Comparison of ENCODE assay signal across 16 cellular contexts in genomic region chr12:122886161-122886560, GRCh38. TPM values are rescaled to one million over a fixed set of nuclear protein-coding genes. Genes with fewer than 3 reads are reported as not detected.
DNase-seq lines count a peak whose midpoint lies in the region; TF ChIP-seq lines count a peak whose summit lies in the region.
"Had no signal": no experiment of that assay in that cellular context is flagged by ENCODE, and none has a peak within 500 bp of the region (broad histone marks: within the 10 kb centered on the region; RNA-seq: fewer than 3 reads in every experiment).

No MANE protein-coding gene starts in this region.

- DNase-seq in MM.1S (no peak), mammary epithelial cell (no peak), prostate gland (ENCODE audit: low spot score) (no peak), GM10248 (ENCODE audit: extremely low spot score) (no peak), brain microvascular endothelial cell (no peak), hepatic stellate cell (ENCODE audit: low spot score) (no peak), NCI-H526 (lab: John Stamatoyannopoulos, UW) (no peak)
- DNase-seq: activated CD4-positive, alpha-beta memory T cell treated with anti-CD3 and anti-CD28 coated beads, Interleukin-2, amount 10 ng/mL, durations not matched to agents 7 days and 5 days; activated T-cell treated with anti-CD3 and anti-CD28 coated beads, Interleukin-2, amount 50 U/mL, for 72 hours; central memory CD4-positive, alpha-beta T cell; GDM1; hypothalamus; NCI-H2081 treated with DMSO at 0.1 percent for 48 hours; NCI-H69; ovary had no signal

- intact Hi-C loops in mammary epithelial cell (cut with micrococcal nuclease) = loop anchor here (2.0 kb wide), 1 partner anchor 13 kb away; no protein-coding TSS in a partner anchor
- intact Hi-C loops in prostate gland (cut with DNase I) = no loop called here

- H3K9me3 ChIP-seq in BLaER1 (no peaks in the 10 kb centered on the region), MM.1S (replicated peaks; ENCODE audit: insufficient read depth, low read length) (no peaks in the 10 kb centered on the region), mammary epithelial cell (replicated peaks; ENCODE audit: insufficient read depth, low read length) (no peaks in the 10 kb centered on the region), prostate gland (no peaks in the 10 kb centered on the region)
- H3K9me3 ChIP-seq: ovary had no signal

- peaks cover 94% of the 10 kb centered on the region for H3K79me2 ChIP-seq in MM.1S (ENCODE audit: low read length)
- peaks cover 89% of the 10 kb centered on the region for H3K79me2 ChIP-seq in mammary epithelial cell (ENCODE audit: insufficient read depth, low read length)

- H3K9ac ChIP-seq in BLaER1 (peak overlapping the region; percentile 41; the same call in 1 of the 2 replicates), MM.1S (ENCODE audit: low read length) (no peak overlapping the region), mammary epithelial cell (ENCODE audit: insufficient read depth, low read length) (peak overlapping the region; percentile 97)

- H3K27ac ChIP-seq in BLaER1 (peak overlapping the region; percentile 71), MM.1S (ENCODE audit: low read length) (peak overlapping the region; percentile 98; the same call in 1 of the 2 replicates), mammary epithelial cell (ENCODE audit: insufficient read depth, low read depth, low read length) (peak overlapping the region; percentile 99), prostate gland (peak overlapping the region; percentile 88 to 92), brain microvascular endothelial cell (no peak overlapping the region)
- H3K27ac ChIP-seq: ovary had no signal

- H3K27me3 ChIP-seq in BLaER1 (no peaks in the 10 kb centered on the region), MM.1S (replicated peaks; ENCODE audit: insufficient read depth, low read length) (no peaks in the 10 kb centered on the region), mammary epithelial cell (ENCODE audit: insufficient read depth, low read length) (no peaks in the 10 kb centered on the region), prostate gland (replicated peaks; ENCODE audit: insufficient read depth) (no peaks in the 10 kb centered on the region), brain microvascular endothelial cell (replicated peaks) (no peaks in the 10 kb centered on the region)
- H3K27me3 ChIP-seq: ovary had no signal

- peaks cover 82% of the 10 kb centered on the region for H4K20me1 ChIP-seq in BLaER1
- no peaks in the 10 kb centered on the region; the same call in 1 of the 2 replicates for H4K20me1 ChIP-seq in MM.1S (ENCODE audit: insufficient read depth, low read length)
- no peaks in the 10 kb centered on the region for H4K20me1 ChIP-seq in mammary epithelial cell (ENCODE audit: insufficient read depth, low read length)

- no TSS peak for BruUV-seq in mammary epithelial cell (replicated peaks; lab: Mats Ljungman, UMichigan)

- H3F3A ChIP-seq in MM.1S (ENCODE audit: insufficient read depth, low read length) = peaks cover 48% of the 10 kb centered on the region

- dilution Hi-C loops in mammary epithelial cell (cut with HindIII; ENCODE audit: low sequenced_read_pairs) = no loop called here

- TF ChIP-seq POLR2A in prostate gland (IDR thresholded peaks at IDR 0.05) = no peak

- TF ChIP-seq CTCF in MM.1S (IDR thresholded peaks at IDR 0.05; ENCODE audit: low read length) = no peak
- TF ChIP-seq CTCF in mammary epithelial cell (conservative IDR thresholded peaks at IDR 0.05 in 1 of 2, IDR thresholded peaks at IDR 0.05 in 1 of 2; ENCODE audit: extremely low read depth in 1 of 2, insufficient read depth in 1 of 2, low read depth in 1 of 2, low read length in 2 of 2) = no peak
- TF ChIP-seq CTCF in prostate gland (IDR thresholded peaks at IDR 0.05) = no peak
- no peak for TF ChIP-seq CTCF in GM10248 (IDR thresholded peaks at IDR 0.05; ENCODE audit: control extremely low read depth, extremely low read depth, low read depth, missing control alignments)
- TF ChIP-seq CTCF in brain microvascular endothelial cell (IDR thresholded peaks at IDR 0.05; ENCODE audit: low read depth, low read length, missing control alignments) = no peak

- H3K4me3 ChIP-seq in BLaER1 (peak overlapping the region; percentile 27; the same call in 1 of the 2 replicates), MM.1S (ENCODE audit: low read length) (no peak overlapping the region), mammary epithelial cell (replicated peaks in 1 of 3; ENCODE audit: insufficient read depth in 1 of 3, low read depth in 2 of 3, low read length in 3 of 3) (no peak overlapping the region), prostate gland (no peak overlapping the region), brain microvascular endothelial cell (ENCODE audit: low read depth, low read length) (no peak overlapping the region)
- H3K4me3 ChIP-seq: ovary had no signal

- no peak overlapping the region for H2AFZ ChIP-seq in MM.1S (ENCODE audit: low read length)
- H2AFZ ChIP-seq in mammary epithelial cell (ENCODE audit: low read depth, low read length) = no peak overlapping the region

- CTCF ChIA-PET in mammary epithelial cell (lab: Charles Lee; ENCODE audit: low non-redundant PET) (no interaction called here), GM10248 (lab: Yijun Ruan, JAX) (interaction anchor here (0.9 kb wide), 1 partner anchor 9 kb away, joined by 5 read pairs; no protein-coding TSS in a partner anchor)

- no peaks in the 10 kb centered on the region for H3K9me2 ChIP-seq in MM.1S (replicated peaks; ENCODE audit: insufficient read depth, low read length)

- in situ Hi-C loops in mammary epithelial cell (cut with MboI; ENCODE audit: low sequenced_read_pairs in 2 of 2) (loop anchor here in 1 of 2 donors (25.0 kb wide), 1 partner anchor 351 kb away; the partner anchor contains the start of genes MPHOSPH9 and MTRFR), brain microvascular endothelial cell (cut with HindIII; ENCODE audit: low pct_ligation_motif_present, low sequenced_read_pairs) (no loop called here)

- H3K36me3 ChIP-seq in BLaER1 (no peaks in the 10 kb centered on the region), MM.1S (replicated peaks; ENCODE audit: insufficient read depth, low read length) (no peaks in the 10 kb centered on the region; the same call in 1 of the 2 replicates), mammary epithelial cell (ENCODE audit: insufficient read depth, low read length) (no peaks in the 10 kb centered on the region), prostate gland (no peaks in the 10 kb centered on the region), brain microvascular endothelial cell (replicated peaks) (no peaks in the 10 kb centered on the region)
- H3K36me3 ChIP-seq: ovary had no signal

- H3K4me1 ChIP-seq in BLaER1 = peaks cover 99% of the 10 kb centered on the region
- peaks cover 62% of the 10 kb centered on the region for H3K4me1 ChIP-seq in MM.1S (ENCODE audit: low read length)
- peaks cover 61% of the 10 kb centered on the region for H3K4me1 ChIP-seq in mammary epithelial cell (ENCODE audit: insufficient read depth, low read length)
- H3K4me1 ChIP-seq in prostate gland (replicated peaks) = peaks cover 29% of the 10 kb centered on the region

- POLR2A ChIA-PET in GM10248 (lab: Yijun Ruan, JAX) = interaction anchor here (0.7 kb wide), 1 partner anchor 22 kb away, joined by 7 read pairs; no protein-coding TSS in a partner anchor

- 88% methylated on average over 8 of the region's 8 CpGs for whole genome bisulfite sequencing in mammary epithelial cell (ENCODE audit: low coverage, missing lambda C conversion rate)
- WGBS in prostate gland = 83% methylated on average over 8 of the region's 8 CpGs

- H3K4me2 ChIP-seq in BLaER1 (peak overlapping the region; percentile 96), MM.1S (ENCODE audit: low read depth, low read length) (0 out of 2 replicates have a peak overlapping the region, but pooled peaks have one; percentile 80), mammary epithelial cell (ENCODE audit: insufficient read depth, low read depth, low read length) (peak overlapping the region; percentile 90)

RNA-seq across cellular contexts. Expression of gene VPS37B, which starts 9.8 kb away (rescaled TPM):
- 10 to 100 TPM; 30.8 to 60.7 TPM for total RNA-seq in mammary epithelial cell
- polyA plus RNA-seq in mammary epithelial cell = 56.7 TPM
- polyA minus RNA-seq in mammary epithelial cell = 35.7 TPM
- total RNA-seq in prostate gland = 10 to 100 TPM; 37.6 to 67.7 TPM

RNA-seq across cellular contexts. Expression of gene HIP1R, which starts 50.9 kb away (rescaled TPM):
- total RNA-seq in mammary epithelial cell = 10 to 100 TPM; 52.1 to 59.7 TPM
- 22.5 TPM for polyA plus RNA-seq in mammary epithelial cell
- polyA minus RNA-seq in mammary epithelial cell = 105 TPM
- total RNA-seq in prostate gland = 10 to 100 TPM; 45.1 to 79.3 TPM
